Comparison of ENCODE assay signal across 1 cellular context in the genomic region with DNA sequence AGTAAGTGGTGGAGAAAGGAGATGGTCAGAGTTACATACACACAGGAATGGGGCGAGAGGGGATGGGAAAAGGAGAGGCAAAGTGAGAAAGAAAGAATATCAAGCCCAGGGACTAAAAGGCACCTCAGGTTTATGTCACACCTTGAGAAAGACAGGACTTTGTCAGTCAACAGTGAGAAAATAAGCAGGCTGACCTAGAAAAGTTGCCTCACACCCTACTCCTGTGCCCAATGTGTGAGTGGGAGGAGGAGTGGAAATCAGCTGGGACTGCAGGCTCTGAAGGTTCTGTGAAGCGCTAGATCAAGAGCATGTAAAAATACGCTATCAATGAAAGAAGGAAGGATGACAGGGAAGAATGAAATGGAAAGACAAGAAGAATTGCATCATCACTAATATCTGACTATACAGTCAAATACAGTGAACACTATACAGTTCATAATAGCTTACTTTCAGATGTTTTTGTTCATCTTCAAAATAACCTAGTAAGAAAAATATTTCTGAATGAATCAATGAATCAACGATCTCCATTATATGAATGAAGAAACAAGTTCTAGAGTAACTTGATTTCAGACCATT.
TF ChIP-seq lines count a peak whose summit lies in the region.

No MANE protein-coding gene starts in this region.

TF ChIP-seq in K562, 482 proteins besides CTCF, POLR2A, EP300 and RAD21 (continued from another document):
- TF ChIP-seq, protein P1, sequence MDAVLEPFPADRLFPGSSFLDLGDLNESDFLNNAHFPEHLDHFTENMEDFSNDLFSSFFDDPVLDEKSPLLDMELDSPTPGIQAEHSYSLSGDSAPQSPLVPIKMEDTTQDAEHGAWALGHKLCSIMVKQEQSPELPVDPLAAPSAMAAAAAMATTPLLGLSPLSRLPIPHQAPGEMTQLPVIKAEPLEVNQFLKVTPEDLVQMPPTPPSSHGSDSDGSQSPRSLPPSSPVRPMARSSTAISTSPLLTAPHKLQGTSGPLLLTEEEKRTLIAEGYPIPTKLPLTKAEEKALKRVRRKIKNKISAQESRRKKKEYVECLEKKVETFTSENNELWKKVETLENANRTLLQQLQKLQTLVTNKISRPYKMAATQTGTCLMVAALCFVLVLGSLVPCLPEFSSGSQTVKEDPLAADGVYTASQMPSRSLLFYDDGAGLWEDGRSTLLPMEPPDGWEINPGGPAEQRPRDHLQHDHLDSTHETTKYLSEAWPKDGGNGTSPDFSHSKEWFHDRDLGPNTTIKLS (IDR thresholded peaks at IDR 0.05; ENCODE audit: borderline replicate concordance, low read depth): no peak
- no peak for TF ChIP-seq ZNF668 (CRISPR knock-in tag; IDR thresholded peaks at IDR 0.05)
- peak; percentile 65; the same call in 1 of the 2 replicates for TF ChIP-seq CEBPB (tag; IDR thresholded peaks at IDR 0.05)
- TF ChIP-seq ZNF263 (CRISPR knock-in tag; IDR thresholded peaks at IDR 0.05; ENCODE audit: borderline replicate concordance): no peak
- TF ChIP-seq, protein P2, sequence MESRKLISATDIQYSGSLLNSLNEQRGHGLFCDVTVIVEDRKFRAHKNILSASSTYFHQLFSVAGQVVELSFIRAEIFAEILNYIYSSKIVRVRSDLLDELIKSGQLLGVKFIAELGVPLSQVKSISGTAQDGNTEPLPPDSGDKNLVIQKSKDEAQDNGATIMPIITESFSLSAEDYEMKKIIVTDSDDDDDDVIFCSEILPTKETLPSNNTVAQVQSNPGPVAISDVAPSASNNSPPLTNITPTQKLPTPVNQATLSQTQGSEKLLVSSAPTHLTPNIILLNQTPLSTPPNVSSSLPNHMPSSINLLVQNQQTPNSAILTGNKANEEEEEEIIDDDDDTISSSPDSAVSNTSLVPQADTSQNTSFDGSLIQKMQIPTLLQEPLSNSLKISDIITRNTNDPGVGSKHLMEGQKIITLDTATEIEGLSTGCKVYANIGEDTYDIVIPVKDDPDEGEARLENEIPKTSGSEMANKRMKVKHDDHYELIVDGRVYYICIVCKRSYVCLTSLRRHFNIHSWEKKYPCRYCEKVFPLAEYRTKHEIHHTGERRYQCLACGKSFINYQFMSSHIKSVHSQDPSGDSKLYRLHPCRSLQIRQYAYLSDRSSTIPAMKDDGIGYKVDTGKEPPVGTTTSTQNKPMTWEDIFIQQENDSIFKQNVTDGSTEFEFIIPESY (CRISPR knock-in tag; IDR thresholded peaks at IDR 0.05): 0 out of 2 replicates have a peak, but pooled peaks have one; percentile 21
- TF ChIP-seq, protein P3, sequence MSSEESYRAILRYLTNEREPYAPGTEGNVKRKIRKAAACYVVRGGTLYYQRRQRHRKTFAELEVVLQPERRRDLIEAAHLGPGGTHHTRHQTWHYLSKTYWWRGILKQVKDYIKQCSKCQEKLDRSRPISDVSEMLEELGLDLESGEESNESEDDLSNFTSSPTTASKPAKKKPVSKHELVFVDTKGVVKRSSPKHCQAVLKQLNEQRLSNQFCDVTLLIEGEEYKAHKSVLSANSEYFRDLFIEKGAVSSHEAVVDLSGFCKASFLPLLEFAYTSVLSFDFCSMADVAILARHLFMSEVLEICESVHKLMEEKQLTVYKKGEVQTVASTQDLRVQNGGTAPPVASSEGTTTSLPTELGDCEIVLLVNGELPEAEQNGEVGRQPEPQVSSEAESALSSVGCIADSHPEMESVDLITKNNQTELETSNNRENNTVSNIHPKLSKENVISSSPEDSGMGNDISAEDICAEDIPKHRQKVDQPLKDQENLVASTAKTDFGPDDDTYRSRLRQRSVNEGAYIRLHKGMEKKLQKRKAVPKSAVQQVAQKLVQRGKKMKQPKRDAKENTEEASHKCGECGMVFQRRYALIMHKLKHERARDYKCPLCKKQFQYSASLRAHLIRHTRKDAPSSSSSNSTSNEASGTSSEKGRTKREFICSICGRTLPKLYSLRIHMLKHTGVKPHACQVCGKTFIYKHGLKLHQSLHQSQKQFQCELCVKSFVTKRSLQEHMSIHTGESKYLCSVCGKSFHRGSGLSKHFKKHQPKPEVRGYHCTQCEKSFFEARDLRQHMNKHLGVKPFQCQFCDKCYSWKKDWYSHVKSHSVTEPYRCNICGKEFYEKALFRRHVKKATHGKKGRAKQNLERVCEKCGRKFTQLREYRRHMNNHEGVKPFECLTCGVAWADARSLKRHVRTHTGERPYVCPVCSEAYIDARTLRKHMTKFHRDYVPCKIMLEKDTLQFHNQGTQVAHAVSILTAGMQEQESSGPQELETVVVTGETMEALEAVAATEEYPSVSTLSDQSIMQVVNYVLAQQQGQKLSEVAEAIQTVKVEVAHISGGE (CRISPR knock-in tag; IDR thresholded peaks at IDR 0.05): no peak
- TF ChIP-seq TRIM24 (IDR thresholded peaks at IDR 0.05): peak in 1 of 2 experiments; percentile 16; a peak in 1 of 4 replicates
- TF ChIP-seq SLC30A9 (CRISPR knock-in tag; IDR thresholded peaks at IDR 0.05): no peak
- no peak for TF ChIP-seq ZC3H4 (CRISPR knock-in tag; IDR thresholded peaks at IDR 0.05; ENCODE audit: borderline replicate concordance)
- no peak for TF ChIP-seq KDM5B (IDR thresholded peaks at IDR 0.05; ENCODE audit: insufficient replicate concordance, low read depth, low read length)
- no peak for TF ChIP-seq MTA2 (IDR thresholded peaks at IDR 0.05; ENCODE audit: low read depth)
- TF ChIP-seq GTF2E2 (tag; IDR thresholded peaks at IDR 0.05): no peak
- no peak for TF ChIP-seq CBX5 (IDR thresholded peaks at IDR 0.05; ENCODE audit: borderline replicate concordance, low read depth)
- TF ChIP-seq ZBTB1 (CRISPR knock-in tag; IDR thresholded peaks at IDR 0.05; ENCODE audit: borderline replicate concordance, low read depth): no peak
- TF ChIP-seq, protein P4, sequence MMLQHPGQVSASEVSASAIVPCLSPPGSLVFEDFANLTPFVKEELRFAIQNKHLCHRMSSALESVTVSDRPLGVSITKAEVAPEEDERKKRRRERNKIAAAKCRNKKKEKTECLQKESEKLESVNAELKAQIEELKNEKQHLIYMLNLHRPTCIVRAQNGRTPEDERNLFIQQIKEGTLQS (IDR thresholded peaks at IDR 0.05): peak; percentile 89
- TF ChIP-seq, protein P4 (CRISPR knock-in tag; conservative IDR thresholded peaks at IDR 0.05): no peak
- TF ChIP-seq PML (IDR thresholded peaks at IDR 0.05; ENCODE audit: low read length): no peak
- TF ChIP-seq XRCC5 (IDR thresholded peaks at IDR 0.05; ENCODE audit: low read depth, low read length): no peak
- no peak for TF ChIP-seq DDX20 (tag; IDR thresholded peaks at IDR 0.05; ENCODE audit: low read depth)
- no peak for TF ChIP-seq SMAD2 (IDR thresholded peaks at IDR 0.05; ENCODE audit: low read depth, low read length)
- TF ChIP-seq SP1 (CRISPR knock-in tag; IDR thresholded peaks at IDR 0.05): no peak
- TF ChIP-seq BCL6 (CRISPR knock-in tag; IDR thresholded peaks at IDR 0.05): no peak
- TF ChIP-seq, protein P5, sequence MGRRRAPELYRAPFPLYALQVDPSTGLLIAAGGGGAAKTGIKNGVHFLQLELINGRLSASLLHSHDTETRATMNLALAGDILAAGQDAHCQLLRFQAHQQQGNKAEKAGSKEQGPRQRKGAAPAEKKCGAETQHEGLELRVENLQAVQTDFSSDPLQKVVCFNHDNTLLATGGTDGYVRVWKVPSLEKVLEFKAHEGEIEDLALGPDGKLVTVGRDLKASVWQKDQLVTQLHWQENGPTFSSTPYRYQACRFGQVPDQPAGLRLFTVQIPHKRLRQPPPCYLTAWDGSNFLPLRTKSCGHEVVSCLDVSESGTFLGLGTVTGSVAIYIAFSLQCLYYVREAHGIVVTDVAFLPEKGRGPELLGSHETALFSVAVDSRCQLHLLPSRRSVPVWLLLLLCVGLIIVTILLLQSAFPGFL (CRISPR knock-in tag; IDR thresholded peaks at IDR 0.05): no peak
- TF ChIP-seq CEBPG (CRISPR knock-in tag; IDR thresholded peaks at IDR 0.05): no peak
- peak; percentile 63 to 64 for TF ChIP-seq CEBPG (tag; conservative IDR thresholded peaks at IDR 0.05 in 1 of 2, IDR thresholded peaks at IDR 0.05 in 1 of 2)
- TF ChIP-seq ZNF134 (CRISPR knock-in tag; conservative IDR thresholded peaks at IDR 0.05): no peak
- TF ChIP-seq, protein P6, sequence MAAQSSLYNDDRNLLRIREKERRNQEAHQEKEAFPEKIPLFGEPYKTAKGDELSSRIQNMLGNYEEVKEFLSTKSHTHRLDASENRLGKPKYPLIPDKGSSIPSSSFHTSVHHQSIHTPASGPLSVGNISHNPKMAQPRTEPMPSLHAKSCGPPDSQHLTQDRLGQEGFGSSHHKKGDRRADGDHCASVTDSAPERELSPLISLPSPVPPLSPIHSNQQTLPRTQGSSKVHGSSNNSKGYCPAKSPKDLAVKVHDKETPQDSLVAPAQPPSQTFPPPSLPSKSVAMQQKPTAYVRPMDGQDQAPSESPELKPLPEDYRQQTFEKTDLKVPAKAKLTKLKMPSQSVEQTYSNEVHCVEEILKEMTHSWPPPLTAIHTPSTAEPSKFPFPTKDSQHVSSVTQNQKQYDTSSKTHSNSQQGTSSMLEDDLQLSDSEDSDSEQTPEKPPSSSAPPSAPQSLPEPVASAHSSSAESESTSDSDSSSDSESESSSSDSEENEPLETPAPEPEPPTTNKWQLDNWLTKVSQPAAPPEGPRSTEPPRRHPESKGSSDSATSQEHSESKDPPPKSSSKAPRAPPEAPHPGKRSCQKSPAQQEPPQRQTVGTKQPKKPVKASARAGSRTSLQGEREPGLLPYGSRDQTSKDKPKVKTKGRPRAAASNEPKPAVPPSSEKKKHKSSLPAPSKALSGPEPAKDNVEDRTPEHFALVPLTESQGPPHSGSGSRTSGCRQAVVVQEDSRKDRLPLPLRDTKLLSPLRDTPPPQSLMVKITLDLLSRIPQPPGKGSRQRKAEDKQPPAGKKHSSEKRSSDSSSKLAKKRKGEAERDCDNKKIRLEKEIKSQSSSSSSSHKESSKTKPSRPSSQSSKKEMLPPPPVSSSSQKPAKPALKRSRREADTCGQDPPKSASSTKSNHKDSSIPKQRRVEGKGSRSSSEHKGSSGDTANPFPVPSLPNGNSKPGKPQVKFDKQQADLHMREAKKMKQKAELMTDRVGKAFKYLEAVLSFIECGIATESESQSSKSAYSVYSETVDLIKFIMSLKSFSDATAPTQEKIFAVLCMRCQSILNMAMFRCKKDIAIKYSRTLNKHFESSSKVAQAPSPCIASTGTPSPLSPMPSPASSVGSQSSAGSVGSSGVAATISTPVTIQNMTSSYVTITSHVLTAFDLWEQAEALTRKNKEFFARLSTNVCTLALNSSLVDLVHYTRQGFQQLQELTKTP (IDR thresholded peaks at IDR 0.05; ENCODE audit: low read depth in 1 of 2, partially characterized antibody in 2 of 2): no peak
- no peak for TF ChIP-seq HNRNPUL1 (IDR thresholded peaks at IDR 0.05; ENCODE audit: low read length)
